Comparison of ENCODE assay signal across 7 cellular contexts in genomic region chr13:34941835-34942731, GRCh38.
DNase-seq lines count a peak whose midpoint lies in the region; ATAC-seq lines count a peak whose summit lies in the region.

A gene with protein sequence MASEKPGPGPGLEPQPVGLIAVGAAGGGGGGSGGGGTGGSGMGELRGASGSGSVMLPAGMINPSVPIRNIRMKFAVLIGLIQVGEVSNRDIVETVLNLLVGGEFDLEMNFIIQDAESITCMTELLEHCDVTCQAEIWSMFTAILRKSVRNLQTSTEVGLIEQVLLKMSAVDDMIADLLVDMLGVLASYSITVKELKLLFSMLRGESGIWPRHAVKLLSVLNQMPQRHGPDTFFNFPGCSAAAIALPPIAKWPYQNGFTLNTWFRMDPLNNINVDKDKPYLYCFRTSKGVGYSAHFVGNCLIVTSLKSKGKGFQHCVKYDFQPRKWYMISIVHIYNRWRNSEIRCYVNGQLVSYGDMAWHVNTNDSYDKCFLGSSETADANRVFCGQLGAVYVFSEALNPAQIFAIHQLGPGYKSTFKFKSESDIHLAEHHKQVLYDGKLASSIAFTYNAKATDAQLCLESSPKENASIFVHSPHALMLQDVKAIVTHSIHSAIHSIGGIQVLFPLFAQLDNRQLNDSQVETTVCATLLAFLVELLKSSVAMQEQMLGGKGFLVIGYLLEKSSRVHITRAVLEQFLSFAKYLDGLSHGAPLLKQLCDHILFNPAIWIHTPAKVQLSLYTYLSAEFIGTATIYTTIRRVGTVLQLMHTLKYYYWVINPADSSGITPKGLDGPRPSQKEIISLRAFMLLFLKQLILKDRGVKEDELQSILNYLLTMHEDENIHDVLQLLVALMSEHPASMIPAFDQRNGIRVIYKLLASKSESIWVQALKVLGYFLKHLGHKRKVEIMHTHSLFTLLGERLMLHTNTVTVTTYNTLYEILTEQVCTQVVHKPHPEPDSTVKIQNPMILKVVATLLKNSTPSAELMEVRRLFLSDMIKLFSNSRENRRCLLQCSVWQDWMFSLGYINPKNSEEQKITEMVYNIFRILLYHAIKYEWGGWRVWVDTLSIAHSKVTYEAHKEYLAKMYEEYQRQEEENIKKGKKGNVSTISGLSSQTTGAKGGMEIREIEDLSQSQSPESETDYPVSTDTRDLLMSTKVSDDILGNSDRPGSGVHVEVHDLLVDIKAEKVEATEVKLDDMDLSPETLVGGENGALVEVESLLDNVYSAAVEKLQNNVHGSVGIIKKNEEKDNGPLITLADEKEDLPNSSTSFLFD (N-terminal part only) (plus strand): TSS chr13:34942270. CDS start chr13:34942821, 551 bp downstream.

- ATAC-seq in GM18517 (IDR thresholded peaks at IDR 0.05; ENCODE audit: unreplicated experiment), result peak; percentile 63
- peak; percentile 74 for ATAC-seq in HG03039 (IDR thresholded peaks at IDR 0.05; ENCODE audit: unreplicated experiment)

- DNase-seq in NCI-H2171 treated with DMSO at 0.1 percent for 48 hours (lab: John Stamatoyannopoulos, UW) (peak; percentile 86), islet precursor cell (peak; percentile 80)
- DNase-seq in activated CD4-positive, CD25-positive, alpha-beta regulatory T cell (lab: John Stamatoyannopoulos, UW), result peak; percentile 2 to 31 (median 16)
- peak; percentile 84 for DNase-seq in central memory CD4-positive, alpha-beta T cell
- DNase-seq in stimulated activated CD4-positive, alpha-beta T cell treated with anti-CD3 and anti-CD28 coated beads, Interleukin-12 subunit alpha, Interleukin-12 subunit beta, amount 100 ng/mL, for 48 hours (ENCODE audit: low read depth in 2 of 3, low spot score in 1 of 3), result peak; percentile 44 to 48 (median 45)

Comparison
In these comparisons a context has a peak if more than half of its experiments do, and no peak if none do; other contexts are left out.
1. Peak in every context shown above with its lines: DNase-seq and ATAC-seq.
2. DNase-seq: peak in every context shown above with its lines; median percentile 86 in NCI-H2171 treated with DMSO at 0.1 percent for 48 hours; 84 in central memory CD4-positive, alpha-beta T cell; 80 in islet precursor cell; 45 in stimulated activated CD4-positive, alpha-beta T cell treated with anti-CD3 and anti-CD28 coated beads, Interleukin-12 subunit alpha, Interleukin-12 subunit beta, amount 100 ng/mL, for 48 hours; 16 in activated CD4-positive, CD25-positive, alpha-beta regulatory T cell.